Comparison of ENCODE assay signal across 8 cellular contexts in the genomic region with DNA sequence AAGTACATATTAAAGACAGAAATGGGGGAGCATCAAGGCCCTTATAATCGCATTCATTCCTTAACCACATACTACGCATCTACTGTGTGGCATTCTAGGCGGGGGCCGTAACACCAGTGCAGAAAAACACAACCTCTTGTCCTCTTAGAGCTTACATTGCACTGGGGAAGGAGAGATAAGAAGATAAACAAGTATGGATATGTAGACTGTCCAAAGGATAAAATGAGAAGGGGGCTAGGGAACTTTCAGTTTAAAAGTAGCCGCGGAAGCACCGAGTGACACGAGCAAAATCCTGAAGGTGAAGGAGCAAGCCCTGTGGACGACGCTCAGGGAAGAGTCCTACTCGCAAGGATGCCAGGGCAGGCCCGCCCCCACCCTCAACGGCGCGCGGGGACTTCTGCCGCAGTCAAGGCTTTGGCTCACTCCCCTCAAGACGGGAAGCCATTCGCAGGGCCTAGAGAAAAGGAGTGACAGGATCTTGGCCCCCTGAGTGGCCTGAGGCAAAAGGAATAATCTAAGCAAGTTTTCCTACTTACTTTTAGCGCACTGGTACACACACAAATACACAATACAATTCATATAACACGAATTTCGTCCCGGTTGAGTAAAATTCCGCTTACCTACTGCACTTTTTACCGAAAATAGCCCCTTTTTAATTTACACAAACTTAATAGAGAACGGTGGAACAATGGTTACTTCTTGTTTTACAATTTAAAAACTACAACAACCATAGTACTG. TPM values are rescaled to one million over a fixed set of nuclear protein-coding genes. Genes with fewer than 3 reads are reported as not detected.
DNase-seq lines count a peak whose midpoint lies in the region; ATAC-seq and TF ChIP-seq lines count a peak whose summit lies in the region.

No MANE protein-coding gene starts in this region.

- H3K4me3 ChIP-seq in NB4 (ENCODE audit: low read depth, low read length) (peak overlapping the region; percentile 89), choroid plexus epithelial cell (ENCODE audit: low read depth, low read length) (peak overlapping the region; percentile 83)

- H3K36me3 Mint-ChIP-seq in activated B cell treated with CpG ODN at 0.5 μM for 24 hours (ENCODE audit: low read depth) = peaks cover 22% of the 10 kb centered on the region

- peak overlapping the region; percentile 93 for H3K4me3 Mint-ChIP-seq in activated B cell treated with CpG ODN at 0.5 μM for 24 hours

- ATAC-seq in activated B cell treated with CpG ODN at 0.5 μM for 24 hours (ENCODE audit: low read depth) (no peak), left lobe of liver (peak; percentile 9), GM19463 (IDR thresholded peaks at IDR 0.05; ENCODE audit: unreplicated experiment) (no peak)

- H3K27ac Mint-ChIP-seq in activated B cell treated with CpG ODN at 0.5 μM for 24 hours = peak overlapping the region; percentile 93

- peaks cover 46% of the 10 kb centered on the region for H3K4me1 Mint-ChIP-seq in activated B cell treated with CpG ODN at 0.5 μM for 24 hours

- POLR2A ChIA-PET in activated B cell treated with CpG ODN at 0.5 μM for 24 hours (lab: Charles Lee) = interaction anchor here (0.9 to 4.6 kb wide), 8 partner anchors 31 to 633 kb away, joined by 3 to 45 read pairs (median 6); a partner anchor contains a TSS

- no peak for TF ChIP-seq POLR2A in NB4 (IDR thresholded peaks at IDR 0.05; ENCODE audit: extremely low read depth, insufficient read length)

- CTCF ChIA-PET in activated B cell treated with CpG ODN at 0.5 μM for 24 hours (lab: Charles Lee) = interaction anchor here (0.7 to 1.5 kb wide), 9 partner anchors 11 to 633 kb away, joined by 3 to 5 read pairs (median 3); a partner anchor contains a TSS

- TF ChIP-seq CTCF in NB4 (IDR thresholded peaks at IDR 0.05; ENCODE audit: low read depth, low read length) = no peak
- no peak for TF ChIP-seq CTCF in activated B cell treated with CpG ODN at 0.5 μM for 24 hours (IDR thresholded peaks at IDR 0.05)
- TF ChIP-seq CTCF in choroid plexus epithelial cell (conservative IDR thresholded peaks at IDR 0.05; ENCODE audit: low read depth, low read length) = no peak

- H3K9me3 Mint-ChIP-seq in activated B cell treated with CpG ODN at 0.5 μM for 24 hours = peaks cover 2% of the 10 kb centered on the region

- no peaks in the 10 kb centered on the region for H3K27me3 Mint-ChIP-seq in activated B cell treated with CpG ODN at 0.5 μM for 24 hours

- intact Hi-C loops in activated B cell treated with CpG ODN at 0.5 μM for 24 hours (cut with micrococcal nuclease) = loop anchor here (5.0 to 10.0 kb wide), 4 partner anchors 37 to 1948 kb away; a partner anchor contains a TSS

- peak; percentile 11 for DNase-seq in NCI-H1436 (lab: John Stamatoyannopoulos, UW)
- DNase-seq in NCI-H1436 treated with DMSO at 0.1 percent for 48 hours (lab: John Stamatoyannopoulos, UW) = no peak
- peak; percentile 84 for DNase-seq in NB4 (ENCODE audit: low read depth)
- peak; percentile 34 for DNase-seq in activated B cell treated with CpG ODN at 0.5 μM for 24 hours
- peak; percentile 50 for DNase-seq in choroid plexus epithelial cell (ENCODE audit: low read depth)
- peak; percentile 54 for DNase-seq in left lobe of liver (ENCODE audit: low spot score)
- peak; percentile 43 for DNase-seq in stimulated activated CD4-positive, alpha-beta T cell treated with anti-CD3 and anti-CD28 coated beads, Interleukin-4, amount 100 ng/mL, for 1 hour

RNA-seq across cellular contexts. Expression of a gene that starts 1.3 kb away (rescaled TPM):
- total RNA-seq in activated B cell treated with CpG ODN at 0.5 μM for 24 hours (75.2 and 82.5 TPM in 2 replicates), left lobe of liver (18.1 TPM)
